10 cellular contexts compared by ENCODE assay signal in genomic region chr2:201223089-201224073, GRCh38. TPM values are rescaled to one million over a fixed set of nuclear protein-coding genes. Genes with fewer than 3 reads are reported as not detected.
A peak's percentile ranks its signal among the peaks of the same experiment; 100 is the strongest.
DNase-seq lines count a peak whose midpoint lies in the region; ATAC-seq and TF ChIP-seq lines count a peak whose summit lies in the region.
"Had no signal": no experiment of that assay in that cellular context is flagged by ENCODE, and none has a peak within 500 bp of the region (broad histone marks: within the 10 kb centered on the region; RNA-seq: fewer than 3 reads in every experiment).

No MANE protein-coding gene starts in this region.

- H3K27me3 ChIP-seq in left ventricle myocardium inferior (ENCODE audit: low read depth): no peaks in the 10 kb centered on the region
- H3K27me3 ChIP-seq in A673 (replicated peaks; ENCODE audit: insufficient read depth, low read depth, low read length, poor library complexity): no peaks in the 10 kb centered on the region

- H3K4me1 ChIP-seq in left ventricle myocardium inferior (peaks cover 38% of the 10 kb centered on the region), A673 (ENCODE audit: insufficient read depth, low read length, poor library complexity, severe bottlenecking) (no peaks in the 10 kb centered on the region)

- peak overlapping the region; percentile 62 for H3K4me3 Mint-ChIP-seq in activated naive CD8-positive, alpha-beta T cell treated with anti-CD3 and anti-CD28 coated beads, Interleukin-2, amount 10 ng/mL, durations not matched to agents 7 days and 5 days

- peaks cover under 1% of the 10 kb centered on the region for H3K36me3 ChIP-seq in left ventricle myocardium inferior
- H3K36me3 ChIP-seq in A673 (ENCODE audit: insufficient read depth, low read length, poor library complexity, severe bottlenecking): no peaks in the 10 kb centered on the region

- H3K4me1 Mint-ChIP-seq in activated naive CD8-positive, alpha-beta T cell treated with anti-CD3 and anti-CD28 coated beads, Interleukin-2, amount 10 ng/mL, durations not matched to agents 7 days and 5 days: peaks cover 37% of the 10 kb centered on the region

- H3K9me3 ChIP-seq in left ventricle myocardium inferior (replicated peaks) (no peaks in the 10 kb centered on the region), A673 (ENCODE audit: low read depth, low read length, poor library complexity, severe bottlenecking) (no peaks in the 10 kb centered on the region)

- H3K27ac Mint-ChIP-seq in activated naive CD8-positive, alpha-beta T cell treated with anti-CD3 and anti-CD28 coated beads, Interleukin-2, amount 10 ng/mL, durations not matched to agents 7 days and 5 days: peak overlapping the region; percentile 82

- DNase-seq in GM12865 (ENCODE audit: low read depth) (peak; percentile 79), NCI-H2227 treated with DMSO at 0.1 percent for 48 hours (lab: John Stamatoyannopoulos, UW) (no peak), left ventricle myocardium inferior (no peak), A673 (ENCODE audit: low spot score) (no peak)
- no peak for DNase-seq in activated naive CD8-positive, alpha-beta T cell treated with anti-CD3 and anti-CD28 coated beads, Interleukin-2, amount 10 ng/mL, durations not matched to agents 7 days and 5 days
- no peak for DNase-seq in stimulated activated CD4-positive, alpha-beta T cell treated with anti-CD3 and anti-CD28 coated beads, Interleukin-15, amount 100 ng/mL, for 24 hours
- DNase-seq: activated CD8-positive, alpha-beta memory T cell treated with anti-CD3 and anti-CD28 coated beads for 24 hours; NCI-H1105 treated with DMSO at 0.1 percent for 48 hours had no signal

- H3K27me3 Mint-ChIP-seq in activated naive CD8-positive, alpha-beta T cell treated with anti-CD3 and anti-CD28 coated beads, Interleukin-2, amount 10 ng/mL, durations not matched to agents 7 days and 5 days: no peaks in the 10 kb centered on the region

- H3K4me3 ChIP-seq in GM12865 (ENCODE audit: low read depth, low read length) (no peak overlapping the region), left ventricle myocardium inferior (no peak overlapping the region), A673 (ENCODE audit: low read depth, low read length, poor library complexity, severe bottlenecking) (no peak overlapping the region)

- peaks cover 17% of the 10 kb centered on the region for H3K36me3 Mint-ChIP-seq in activated naive CD8-positive, alpha-beta T cell treated with anti-CD3 and anti-CD28 coated beads, Interleukin-2, amount 10 ng/mL, durations not matched to agents 7 days and 5 days

- no peaks in the 10 kb centered on the region for H3K9me3 Mint-ChIP-seq in activated naive CD8-positive, alpha-beta T cell treated with anti-CD3 and anti-CD28 coated beads, Interleukin-2, amount 10 ng/mL, durations not matched to agents 7 days and 5 days

- ATAC-seq in GM19438 (IDR thresholded peaks at IDR 0.05; ENCODE audit: low read depth, unreplicated experiment): peak; percentile 92
- ATAC-seq in HG03103 (IDR thresholded peaks at IDR 0.05; ENCODE audit: low read depth, unreplicated experiment): peak; percentile 88
- ATAC-seq in activated naive CD8-positive, alpha-beta T cell treated with anti-CD3 and anti-CD28 coated beads, Interleukin-2, amount 10 ng/mL, durations not matched to agents 7 days and 5 days (ENCODE audit: low read depth): peak; percentile 66

- intact Hi-C loops in left ventricle myocardium inferior (cut with micrococcal nuclease) (no loop called here), A673 (cut with micrococcal nuclease; ENCODE audit: unreplicated experiment) (no loop called here)

- CTCF ChIA-PET in A673 (lab: Charles Lee): interaction anchor here (1.1 kb wide), 1 partner anchor 9 kb away, joined by 3 read pairs; no protein-coding TSS in a partner anchor

- TF ChIP-seq CTCF in GM12865 (IDR thresholded peaks at IDR 0.05; ENCODE audit: insufficient read depth, low read depth, low read length, missing control alignments) (no peak), left ventricle myocardium inferior (IDR thresholded peaks at IDR 0.05; ENCODE audit: borderline replicate concordance) (no peak), A673 (conservative IDR thresholded peaks at IDR 0.05; ENCODE audit: low read depth, low read length) (no peak)

- BruUV-seq in A673 (replicated peaks; lab: Mats Ljungman, UMichigan): no TSS peak

- POLR2A ChIA-PET in activated naive CD8-positive, alpha-beta T cell treated with anti-CD3 and anti-CD28 coated beads, Interleukin-2, amount 10 ng/mL, durations not matched to agents 7 days and 5 days (lab: Charles Lee): interaction anchor here (0.6 to 2.3 kb wide), 7 partner anchors 9 to 354 kb away, joined by 3 to 10 read pairs (median 4); partner anchors contain the start of gene CASP10
- POLR2A ChIA-PET in A673 (lab: Charles Lee; ENCODE audit: low non-redundant PET): no interaction called here

- H3K27ac ChIP-seq in left ventricle myocardium inferior (replicated peaks) (no peak overlapping the region), A673 (ENCODE audit: low read depth, low read length, poor library complexity, severe bottlenecking) (no peak overlapping the region)

RNA-seq across cellular contexts. Expression of gene CASP8, which starts 37.0 kb away (rescaled TPM):
- 100 to 1,000 TPM; 115 to 127 TPM for total RNA-seq in activated naive CD8-positive, alpha-beta T cell treated with anti-CD3 and anti-CD28 coated beads, Interleukin-2, amount 10 ng/mL, durations not matched to agents 7 days and 5 days
- total RNA-seq in left ventricle myocardium inferior (3.7 TPM), A673 (2021) (17.9 and 28.4 TPM in 2 replicates)

RNA-seq across cellular contexts. Expression of gene CASP10, which starts 40.4 kb away (rescaled TPM):
- 10 to 100 TPM; 45.2 to 46.1 TPM for total RNA-seq in activated naive CD8-positive, alpha-beta T cell treated with anti-CD3 and anti-CD28 coated beads, Interleukin-2, amount 10 ng/mL, durations not matched to agents 7 days and 5 days
- total RNA-seq in left ventricle myocardium inferior (5.4 TPM), A673 (2021) (0.85 and 1.2 TPM in 2 replicates)
